In genomic region chr3:29889230-29889629, GRCh38 we compare ENCODE assay signal across 28 cellular contexts.
A peak's percentile ranks its signal among the peaks of the same experiment; 100 is the strongest.
DNase-seq lines count a peak whose midpoint lies in the region; ATAC-seq and TF ChIP-seq lines count a peak whose summit lies in the region.
"Had no signal": no experiment of that assay in that cellular context is flagged by ENCODE, and none has a peak within 500 bp of the region (broad histone marks: within the 10 kb centered on the region; RNA-seq: fewer than 3 reads in every experiment).

No MANE protein-coding gene starts in this region.

- ATAC-seq in natural killer cell treated with Interleukin-12 subunit alpha and Interleukin-12 subunit beta and Interleukin-15 and Interleukin-18, amount 100 ng/mL, for 72 hours, result no peak
- ATAC-seq in GM18511 (IDR thresholded peaks at IDR 0.05; ENCODE audit: unreplicated experiment), result no peak
- ATAC-seq: body of pancreas, GM12878 had no signal

- H3K27me3 ChIP-seq in breast epithelium, result no peaks in the 10 kb centered on the region
- no peaks in the 10 kb centered on the region for H3K27me3 ChIP-seq in spleen (replicated peaks in 1 of 7)
- H3K27me3 ChIP-seq: body of pancreas, neural progenitor cell, upper lobe of left lung had no signal

- peaks cover 6% of the 10 kb centered on the region for H3K36me3 Mint-ChIP-seq in MCF 10A (ENCODE audit: insufficient read depth, unreplicated experiment)
- no peaks in the 10 kb centered on the region for H3K36me3 Mint-ChIP-seq in natural killer cell treated with Interleukin-12 subunit alpha and Interleukin-12 subunit beta and Interleukin-15 and Interleukin-18, amount 100 ng/mL, for 72 hours
- H3K36me3 Mint-ChIP-seq: activated CD4-positive, alpha-beta memory T cell treated with anti-CD3 and anti-CD28 coated beads for 36 hours; activated naive CD8-positive, alpha-beta T cell; IgD-negative memory B cell; neural progenitor cell had no signal

- peaks cover 10% of the 10 kb centered on the region for H3K4me1 Mint-ChIP-seq in MCF 10A (ENCODE audit: insufficient read depth, unreplicated experiment)
- no peaks in the 10 kb centered on the region for H3K4me1 Mint-ChIP-seq in natural killer cell treated with Interleukin-12 subunit alpha and Interleukin-12 subunit beta and Interleukin-15 and Interleukin-18, amount 100 ng/mL, for 72 hours (ENCODE audit: low read depth in 2 of 2)
- H3K4me1 Mint-ChIP-seq: B cell, IgD-negative memory B cell had no signal

- no peak overlapping the region for H3K27ac Mint-ChIP-seq in MCF 10A (ENCODE audit: low read depth, unreplicated experiment)
- no peak overlapping the region for H3K27ac Mint-ChIP-seq in natural killer cell treated with Interleukin-12 subunit alpha and Interleukin-12 subunit beta and Interleukin-15 and Interleukin-18, amount 100 ng/mL, for 72 hours
- H3K27ac Mint-ChIP-seq: activated CD4-positive, alpha-beta memory T cell treated with anti-CD3 and anti-CD28 coated beads for 36 hours; activated naive CD8-positive, alpha-beta T cell; activated T-helper 2 cell treated with anti-CD3 and anti-CD28 coated beads, Interferon-gamma antibody, Interleukin-2, Interleukin-4, amounts not matched to agents 10 μg/mL and 5 μg/mL and 100 μg/mL, durations not matched to agents 14 hours and 24 hours and 36 hours; B cell; IgD-negative memory B cell; neural progenitor cell; progenitor cell of endocrine pancreas had no signal

- DNase-seq in MCF 10A (ENCODE audit: unreplicated experiment), result peak; percentile 26
- DNase-seq in breast epithelium (ENCODE audit: low spot score in 2 of 2), result no peak
- peak; percentile 22 for DNase-seq in amniotic epithelial cell (ENCODE audit: low read depth)
- peak; percentile 44 for DNase-seq in fibroblast of the aortic adventitia (ENCODE audit: low read depth)
- no peak for DNase-seq in NCI-H1694 treated with DMSO at 0.1 percent for 48 hours (lab: John Stamatoyannopoulos, UW)
- no peak for DNase-seq in natural killer cell treated with Interleukin-12 subunit alpha and Interleukin-12 subunit beta and Interleukin-15 and Interleukin-18, amount 100 ng/mL, for 72 hours (ENCODE audit: low spot score)
- DNase-seq in spleen, result no peak
- DNase-seq: activated CD4-positive, alpha-beta memory T cell treated with anti-CD3 and anti-CD28 coated beads for 36 hours; activated CD8-positive, alpha-beta memory T cell treated with anti-CD3 and anti-CD28 coated beads, Interleukin-2, amount 50 U/mL, for 48 hours; body of pancreas; effector CD4-positive, alpha-beta T cell; erythroblast; glutamatergic neuron; kidney glomerular epithelial cell; NCI-H446; stimulated activated CD4-positive, alpha-beta T cell treated with anti-CD3 and anti-CD28 coated beads, Interleukin-1b, Interleukin-23, amount 100 ng/mL, for 48 hours; upper lobe of left lung had no signal

- H3K27ac ChIP-seq in breast epithelium (no peak overlapping the region), spleen (no peak overlapping the region)
- H3K27ac ChIP-seq: 22Rv1, body of pancreas, neural progenitor cell, upper lobe of left lung had no signal

- TF ChIP-seq CTCF in MCF 10A (IDR thresholded peaks at IDR 0.05; ENCODE audit: unreplicated experiment) (no peak), breast epithelium (IDR thresholded peaks at IDR 0.05) (no peak), fibroblast of the aortic adventitia (IDR thresholded peaks at IDR 0.05; ENCODE audit: insufficient read depth, low read length) (no peak), spleen (IDR thresholded peaks at IDR 0.05 in 8 of 11, conservative IDR thresholded peaks at IDR 0.05 in 3 of 11) (no peak)

- H3K27me3 Mint-ChIP-seq in MCF 10A (ENCODE audit: insufficient read depth, unreplicated experiment), result no peaks in the 10 kb centered on the region
- H3K27me3 Mint-ChIP-seq in natural killer cell treated with Interleukin-12 subunit alpha and Interleukin-12 subunit beta and Interleukin-15 and Interleukin-18, amount 100 ng/mL, for 72 hours, result no peaks in the 10 kb centered on the region
- H3K27me3 Mint-ChIP-seq: activated CD4-positive, alpha-beta memory T cell treated with anti-CD3 and anti-CD28 coated beads for 36 hours; B cell; IgD-negative memory B cell had no signal

- TF ChIP-seq POLR2A in breast epithelium (IDR thresholded peaks at IDR 0.05) (no peak), spleen (IDR thresholded peaks at IDR 0.05) (no peak)

- H3K4me1 ChIP-seq in breast epithelium, result no peaks in the 10 kb centered on the region
- no peaks in the 10 kb centered on the region for H3K4me1 ChIP-seq in spleen
- H3K4me1 ChIP-seq: body of pancreas, HAP-1, neural progenitor cell, upper lobe of left lung had no signal

- no peak overlapping the region for H3K4me3 Mint-ChIP-seq in MCF 10A (ENCODE audit: unreplicated experiment)
- H3K4me3 Mint-ChIP-seq in natural killer cell treated with Interleukin-12 subunit alpha and Interleukin-12 subunit beta and Interleukin-15 and Interleukin-18, amount 100 ng/mL, for 72 hours, result no peak overlapping the region
- H3K4me3 Mint-ChIP-seq: activated CD4-positive, alpha-beta memory T cell treated with anti-CD3 and anti-CD28 coated beads for 36 hours; activated naive CD8-positive, alpha-beta T cell; B cell; IgD-negative memory B cell; neural progenitor cell had no signal

- H3K9me3 ChIP-seq in breast epithelium, result no peaks in the 10 kb centered on the region
- no peaks in the 10 kb centered on the region for H3K9me3 ChIP-seq in spleen
- H3K9me3 ChIP-seq: body of pancreas, HAP-1, upper lobe of left lung had no signal

- POLR2A ChIA-PET in MCF 10A (lab: Yijun Ruan, JAX), result no interaction called here

- H3K9me3 Mint-ChIP-seq in MCF 10A (ENCODE audit: unreplicated experiment), result no peaks in the 10 kb centered on the region
- peaks cover 6% of the 10 kb centered on the region for H3K9me3 Mint-ChIP-seq in natural killer cell treated with Interleukin-12 subunit alpha and Interleukin-12 subunit beta and Interleukin-15 and Interleukin-18, amount 100 ng/mL, for 72 hours
- H3K9me3 Mint-ChIP-seq: activated CD4-positive, alpha-beta memory T cell treated with anti-CD3 and anti-CD28 coated beads for 36 hours; activated T-helper 2 cell treated with anti-CD3 and anti-CD28 coated beads, Interferon-gamma antibody, Interleukin-2, Interleukin-4, amounts not matched to agents 10 μg/mL and 5 μg/mL and 100 μg/mL, durations not matched to agents 14 hours and 24 hours and 36 hours; neural progenitor cell had no signal

- CTCF ChIA-PET in MCF 10A (lab: Yijun Ruan, JAX), result no interaction called here

- BruUV-seq in MCF 10A (replicated peaks; lab: Mats Ljungman, UMichigan), result no TSS peak

- intact Hi-C loops in MCF 10A (cut with micrococcal nuclease), result no loop called here
- intact Hi-C loops in breast epithelium (cut with DNase I; ENCODE audit: low total_unique reads), result no loop called here
- intact Hi-C loops in spleen (cut with DNase I; ENCODE audit: low total_unique reads), result no loop called here

- no peak overlapping the region for H3K4me3 ChIP-seq in breast epithelium
- no peak overlapping the region for H3K4me3 ChIP-seq in fibroblast of the aortic adventitia (ENCODE audit: low read depth, low read length)
- H3K4me3 ChIP-seq in spleen, result no peak overlapping the region
- H3K4me3 ChIP-seq: body of pancreas, GM12878, HAP-1, lung, neural progenitor cell, upper lobe of left lung had no signal

- no peaks in the 10 kb centered on the region for H3K36me3 ChIP-seq in breast epithelium
- H3K36me3 ChIP-seq in spleen, result no peaks in the 10 kb centered on the region
- H3K36me3 ChIP-seq: HAP-1, neural progenitor cell, upper lobe of left lung had no signal

- whole genome bisulfite sequencing in spleen, 5 donors, result 74 to 96% (median 80%) methylated on average over 1 of the region's 1 CpG

Comparison
In these comparisons a context has a peak if more than half of its experiments do, and no peak if none do; other contexts are left out.
1. DNase-seq: peak in MCF 10A (single experiment), amniotic epithelial cell (single experiment) and fibroblast of the aortic adventitia (single experiment); none in breast epithelium (0 of 2), NCI-H1694 treated with DMSO at 0.1 percent for 48 hours (single experiment), natural killer cell treated with Interleukin-12 subunit alpha and Interleukin-12 subunit beta and Interleukin-15 and Interleukin-18, amount 100 ng/mL, for 72 hours (single experiment) and spleen (single experiment).